Comparison of ENCODE assay signal across 22 cellular contexts in the genomic region with DNA sequence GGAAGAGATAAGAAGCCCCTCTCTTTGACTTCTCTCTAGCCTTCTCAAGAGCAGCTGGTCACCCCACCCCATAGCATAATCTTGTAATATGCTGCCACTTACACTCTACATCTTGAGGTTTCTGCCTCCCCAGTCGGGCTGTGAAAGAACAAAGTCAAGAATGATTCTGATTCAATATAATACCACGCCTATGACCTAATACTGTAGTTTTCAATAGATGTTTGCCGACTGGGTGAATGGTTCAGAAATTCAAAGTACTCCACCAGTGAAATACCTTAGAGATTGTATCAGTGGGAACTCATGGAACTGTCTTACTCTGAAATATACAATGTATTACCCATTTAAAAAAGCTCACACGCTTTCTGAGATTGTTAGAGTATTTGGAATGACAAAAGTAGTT.
"Had no signal": no experiment of that assay in that cellular context is flagged by ENCODE, and none has a peak within 500 bp of the region (broad histone marks: within the 10 kb centered on the region; RNA-seq: fewer than 3 reads in every experiment).

No MANE protein-coding gene starts in this region.

- H3K9ac ChIP-seq: neural progenitor cell, parathyroid adenoma had no signal

- H3K36me3 Mint-ChIP-seq: neural progenitor cell; stimulated activated effector memory CD8-positive, alpha-beta T cell treated with anti-CD3 and anti-CD28 coated beads, Interleukin-12 subunit alpha, Interleukin-12 subunit beta, amount 100 ng/mL, for 72 hours had no signal

- H3K27ac Mint-ChIP-seq: naive thymus-derived CD4-positive, alpha-beta T cell; nephron; neural progenitor cell; stimulated activated effector memory CD8-positive, alpha-beta T cell treated with anti-CD3 and anti-CD28 coated beads, Interleukin-12 subunit alpha, Interleukin-12 subunit beta, amount 100 ng/mL, for 72 hours; type B pancreatic cell had no signal

- H3K27me3 ChIP-seq: gastrocnemius medialis, neural progenitor cell, right atrium auricular region, thyroid gland had no signal

- H3K36me3 ChIP-seq: gastrocnemius medialis, neural progenitor cell, prostate gland, right atrium auricular region, stomach, thyroid gland had no signal

- H3K27ac ChIP-seq: epithelial cell of prostate, gastrocnemius medialis, neural progenitor cell, parathyroid adenoma, prostate gland, right atrium auricular region, stomach, thyroid gland had no signal

- DNase-seq: cortex of kidney; foreskin fibroblast; gastrocnemius medialis; head of caudate nucleus; kidney; mesenchymal stem cell; midbrain; naive thymus-derived CD4-positive, alpha-beta T cell; stimulated activated CD4-positive, alpha-beta T cell treated with anti-CD3 and anti-CD28 coated beads, Interleukin-2, amount 100 ng/mL, for 24 hours; stimulated activated CD4-positive, alpha-beta T cell treated with anti-CD3 and anti-CD28 coated beads, Interleukin-4, amount 100 ng/mL, for 24 hours; stimulated activated naive CD4-positive, alpha-beta T cell treated with Interleukin-2 at 50 U/mL for 16 hours; stomach; thyroid gland had no signal

- H3K9me3 Mint-ChIP-seq: nephron, type B pancreatic cell had no signal

- H2AFZ ChIP-seq: neural progenitor cell, parathyroid adenoma had no signal

- H3K4me3 Mint-ChIP-seq: naive thymus-derived CD4-positive, alpha-beta T cell; nephron; neural progenitor cell; stimulated activated effector memory CD8-positive, alpha-beta T cell treated with anti-CD3 and anti-CD28 coated beads, Interleukin-12 subunit alpha, Interleukin-12 subunit beta, amount 100 ng/mL, for 72 hours; type B pancreatic cell had no signal

- H3K9me3 ChIP-seq: gastrocnemius medialis, prostate gland, right atrium auricular region, stomach, thyroid gland had no signal

- H3K4me1 Mint-ChIP-seq: stimulated activated effector memory CD8-positive, alpha-beta T cell treated with anti-CD3 and anti-CD28 coated beads, Interleukin-12 subunit alpha, Interleukin-12 subunit beta, amount 100 ng/mL, for 72 hours had no signal

- H3K4me1 ChIP-seq: gastrocnemius medialis, neural progenitor cell, parathyroid adenoma, prostate gland, right atrium auricular region, thyroid gland had no signal

- H3K79me2 ChIP-seq: parathyroid adenoma had no signal

- H3K4me2 ChIP-seq: neural progenitor cell had no signal

- FAIRE-seq: kidney had no signal

- H3K4me3 ChIP-seq: gastrocnemius medialis, lung, neural progenitor cell, prostate gland, right atrium auricular region, stomach, thyroid gland had no signal
